In genomic region chr17:72725432-72726068, GRCh38 we compare ENCODE assay signal across 8 cellular contexts.
A peak's percentile ranks its signal among the peaks of the same experiment; 100 is the strongest.
DNase-seq lines count a peak whose midpoint lies in the region; ATAC-seq and TF ChIP-seq lines count a peak whose summit lies in the region.

No MANE protein-coding gene starts in this region.

- ATAC-seq in HG03520 (IDR thresholded peaks at IDR 0.05; ENCODE audit: unreplicated experiment) (peak; percentile 37), thoracic aorta (ENCODE audit: insufficient number of reproducible peaks, low FRiP score, low read depth) (no peak), HG03442 (IDR thresholded peaks at IDR 0.05; ENCODE audit: unreplicated experiment) (no peak)

- H3K27ac Mint-ChIP-seq in activated CD4-positive, alpha-beta memory T cell treated with anti-CD3 and anti-CD28 coated beads for 36 hours, result no peak overlapping the region

- peaks cover 39% of the 10 kb centered on the region for H3K4me1 Mint-ChIP-seq in activated CD4-positive, alpha-beta memory T cell treated with anti-CD3 and anti-CD28 coated beads for 36 hours (ENCODE audit: low read depth)

- no peaks in the 10 kb centered on the region for H3K36me3 ChIP-seq in thoracic aorta

- intact Hi-C loops in activated CD4-positive, alpha-beta memory T cell treated with anti-CD3 and anti-CD28 coated beads for 36 hours (cut with micrococcal nuclease), result loop anchor here (2.0 to 5.0 kb wide), 5 partner anchors 137 to 507 kb away; partner anchors contain the start of gene SLC39A11

- H3K4me3 ChIP-seq in epithelial cell of proximal tubule (ENCODE audit: low read depth, low read length), result no peak overlapping the region
- no peak overlapping the region for H3K4me3 ChIP-seq in thoracic aorta

- H3K9me3 ChIP-seq in thoracic aorta, result no peaks in the 10 kb centered on the region

- no peak overlapping the region for H3K27ac ChIP-seq in thoracic aorta

- TF ChIP-seq CTCF in GM12872 (IDR thresholded peaks at IDR 0.05; ENCODE audit: insufficient read depth, low read depth, low read length) (peak; percentile 89), epithelial cell of proximal tubule (conservative IDR thresholded peaks at IDR 0.05; ENCODE audit: low read depth, low read length) (peak; percentile 97), thoracic aorta (IDR thresholded peaks at IDR 0.05) (peak; percentile 71)

- DNase-seq in NCI-H510A treated with DMSO at 0.1 percent for 48 hours (lab: John Stamatoyannopoulos, UW) (peak; percentile 86), epithelial cell of proximal tubule (ENCODE audit: low read depth) (no peak), myocyte (ENCODE audit: low read depth) (peak; percentile 57), thoracic aorta (ENCODE audit: low spot score) (no peak)
- peak; percentile 71 for DNase-seq in activated CD4-positive, alpha-beta memory T cell treated with anti-CD3 and anti-CD28 coated beads for 36 hours

- H3K27me3 ChIP-seq in thoracic aorta (replicated peaks; ENCODE audit: insufficient read depth), result no peaks in the 10 kb centered on the region

- no peaks in the 10 kb centered on the region for H3K27me3 Mint-ChIP-seq in activated CD4-positive, alpha-beta memory T cell treated with anti-CD3 and anti-CD28 coated beads for 36 hours

- no peaks in the 10 kb centered on the region for H3K4me1 ChIP-seq in thoracic aorta (ENCODE audit: control insufficient read depth in 1 of 2, low read depth in 2 of 2)

- H3K4me3 Mint-ChIP-seq in activated CD4-positive, alpha-beta memory T cell treated with anti-CD3 and anti-CD28 coated beads for 36 hours, result no peak overlapping the region

- CTCF ChIA-PET in activated CD4-positive, alpha-beta memory T cell treated with anti-CD3 and anti-CD28 coated beads for 36 hours (lab: Charles Lee), result interaction anchor here (0.6 to 9.0 kb wide), 53 partner anchors 7 to 704 kb away, joined by 3 to 196 read pairs (median 4); partner anchors contain the start of genes COG1 and SLC39A11

- no peaks in the 10 kb centered on the region for H3K36me3 Mint-ChIP-seq in activated CD4-positive, alpha-beta memory T cell treated with anti-CD3 and anti-CD28 coated beads for 36 hours

- no peaks in the 10 kb centered on the region for H3K9me3 Mint-ChIP-seq in activated CD4-positive, alpha-beta memory T cell treated with anti-CD3 and anti-CD28 coated beads for 36 hours

- POLR2A ChIA-PET in activated CD4-positive, alpha-beta memory T cell treated with anti-CD3 and anti-CD28 coated beads for 36 hours (lab: Charles Lee), result interaction anchor here (1.4 kb wide), 1 partner anchor 21 kb away, joined by 4 read pairs; no protein-coding TSS in a partner anchor

Comparison
In these comparisons a context has a peak if more than half of its experiments do, and no peak if none do; other contexts are left out.
1. DNase-seq: peak in NCI-H510A treated with DMSO at 0.1 percent for 48 hours (single experiment), activated CD4-positive, alpha-beta memory T cell treated with anti-CD3 and anti-CD28 coated beads for 36 hours (single experiment) and myocyte (single experiment); none in epithelial cell of proximal tubule (single experiment) and thoracic aorta (single experiment).
2. Peak in every context shown above with its lines, with median percentiles within 50 percentile points of each other: CTCF ChIP-seq.